In genomic region chr7:151342102-151342646, GRCh38 we compare ENCODE assay signal across 8 cellular contexts. TPM values are rescaled to one million over a fixed set of nuclear protein-coding genes. Genes with fewer than 3 reads are reported as not detected.
DNase-seq lines count a peak whose midpoint lies in the region; ATAC-seq and FAIRE-seq lines count a peak whose summit lies in the region.

No MANE protein-coding gene starts in this region.

- in situ Hi-C loops in ACHN (cut with HindIII; ENCODE audit: low pct_ligation_motif_present, low pct_unique_long_range_greater_than_20kb, low sequenced_read_pairs) = no loop called here

- FAIRE-seq in islet of Langerhans (lab: Jason Lieb, UNC) = peak; percentile 90

- CTCF ChIA-PET in activated CD8-positive, alpha-beta T cell treated with anti-CD3 and anti-CD28 coated beads, Interleukin-2, amount 10 ng/mL, durations not matched to agents 7 days and 5 days (lab: Charles Lee) = interaction anchor here (1.2 to 7.8 kb wide), 7 partner anchors 9 to 106 kb away, joined by 3 to 108 read pairs (median 7); no protein-coding TSS in a partner anchor

- DNase-seq in ACHN = peak; percentile 50
- no peak for DNase-seq in activated CD8-positive, alpha-beta T cell treated with anti-CD3 and anti-CD28 coated beads, Interleukin-2, amount 10 ng/mL, durations not matched to agents 7 days and 5 days
- DNase-seq in substantia nigra (lab: John Stamatoyannopoulos, UW) = no peak
- DNase-seq in SK-N-DZ (ENCODE audit: low spot score) = no peak
- DNase-seq in NCI-H526 treated with DMSO at 0.1 percent for 48 hours (lab: John Stamatoyannopoulos, UW) = no peak

- no peaks in the 10 kb centered on the region for H3K27me3 Mint-ChIP-seq in activated CD8-positive, alpha-beta T cell treated with anti-CD3 and anti-CD28 coated beads, Interleukin-2, amount 10 ng/mL, durations not matched to agents 7 days and 5 days (ENCODE audit: low read depth)

- peak overlapping the region; percentile 83 for H3K4me3 Mint-ChIP-seq in activated CD8-positive, alpha-beta T cell treated with anti-CD3 and anti-CD28 coated beads, Interleukin-2, amount 10 ng/mL, durations not matched to agents 7 days and 5 days

- peak overlapping the region; percentile 74 for H3K27ac ChIP-seq in substantia nigra (ENCODE audit: low read depth, low read length, poor library complexity, severe bottlenecking)

- H3K4me1 Mint-ChIP-seq in activated CD8-positive, alpha-beta T cell treated with anti-CD3 and anti-CD28 coated beads, Interleukin-2, amount 10 ng/mL, durations not matched to agents 7 days and 5 days (ENCODE audit: low read depth) = peaks cover 31% of the 10 kb centered on the region

- ATAC-seq in GM18909 (IDR thresholded peaks at IDR 0.05; ENCODE audit: poor library complexity, unreplicated experiment) (peak; percentile 56), HG03196 (IDR thresholded peaks at IDR 0.05; ENCODE audit: unreplicated experiment) (peak; percentile 56)
- ATAC-seq in activated CD8-positive, alpha-beta T cell treated with anti-CD3 and anti-CD28 coated beads, Interleukin-2, amount 10 ng/mL, durations not matched to agents 7 days and 5 days = peak; percentile 62

- H3K27ac Mint-ChIP-seq in activated CD8-positive, alpha-beta T cell treated with anti-CD3 and anti-CD28 coated beads, Interleukin-2, amount 10 ng/mL, durations not matched to agents 7 days and 5 days = peak overlapping the region; percentile 84

- peaks cover 8% of the 10 kb centered on the region for H3K9me3 Mint-ChIP-seq in activated CD8-positive, alpha-beta T cell treated with anti-CD3 and anti-CD28 coated beads, Interleukin-2, amount 10 ng/mL, durations not matched to agents 7 days and 5 days (ENCODE audit: insufficient read depth)

- peaks cover 37% of the 10 kb centered on the region for H3K36me3 Mint-ChIP-seq in activated CD8-positive, alpha-beta T cell treated with anti-CD3 and anti-CD28 coated beads, Interleukin-2, amount 10 ng/mL, durations not matched to agents 7 days and 5 days (ENCODE audit: low read depth)

- POLR2A ChIA-PET in activated CD8-positive, alpha-beta T cell treated with anti-CD3 and anti-CD28 coated beads, Interleukin-2, amount 10 ng/mL, durations not matched to agents 7 days and 5 days (lab: Charles Lee) = interaction anchor here (0.9 to 4.8 kb wide), 3 partner anchors 10 to 115 kb away, joined by 3 to 58 read pairs (median 5); partner anchors contain the start of gene ABCF2

RNA-seq across cellular contexts. Expression of gene NUB1, which starts 0.6 kb away (rescaled TPM):
- total RNA-seq in activated CD8-positive, alpha-beta T cell treated with anti-CD3 and anti-CD28 coated beads, Interleukin-2, amount 10 ng/mL, durations not matched to agents 7 days and 5 days = 10 to 100 TPM; 59.0 to 59.2 TPM
- 56.2 and 59.4 TPM in 2 replicates for polyA plus RNA-seq in SK-N-DZ (2014; cell fraction: cytosol; rRNA removed)
- 45.9 and 61.1 TPM in 2 replicates for polyA plus RNA-seq in SK-N-DZ (2014; cell fraction: nucleus; rRNA removed)
